ENCODE assay signal across 8 cellular contexts in the genomic region with DNA sequence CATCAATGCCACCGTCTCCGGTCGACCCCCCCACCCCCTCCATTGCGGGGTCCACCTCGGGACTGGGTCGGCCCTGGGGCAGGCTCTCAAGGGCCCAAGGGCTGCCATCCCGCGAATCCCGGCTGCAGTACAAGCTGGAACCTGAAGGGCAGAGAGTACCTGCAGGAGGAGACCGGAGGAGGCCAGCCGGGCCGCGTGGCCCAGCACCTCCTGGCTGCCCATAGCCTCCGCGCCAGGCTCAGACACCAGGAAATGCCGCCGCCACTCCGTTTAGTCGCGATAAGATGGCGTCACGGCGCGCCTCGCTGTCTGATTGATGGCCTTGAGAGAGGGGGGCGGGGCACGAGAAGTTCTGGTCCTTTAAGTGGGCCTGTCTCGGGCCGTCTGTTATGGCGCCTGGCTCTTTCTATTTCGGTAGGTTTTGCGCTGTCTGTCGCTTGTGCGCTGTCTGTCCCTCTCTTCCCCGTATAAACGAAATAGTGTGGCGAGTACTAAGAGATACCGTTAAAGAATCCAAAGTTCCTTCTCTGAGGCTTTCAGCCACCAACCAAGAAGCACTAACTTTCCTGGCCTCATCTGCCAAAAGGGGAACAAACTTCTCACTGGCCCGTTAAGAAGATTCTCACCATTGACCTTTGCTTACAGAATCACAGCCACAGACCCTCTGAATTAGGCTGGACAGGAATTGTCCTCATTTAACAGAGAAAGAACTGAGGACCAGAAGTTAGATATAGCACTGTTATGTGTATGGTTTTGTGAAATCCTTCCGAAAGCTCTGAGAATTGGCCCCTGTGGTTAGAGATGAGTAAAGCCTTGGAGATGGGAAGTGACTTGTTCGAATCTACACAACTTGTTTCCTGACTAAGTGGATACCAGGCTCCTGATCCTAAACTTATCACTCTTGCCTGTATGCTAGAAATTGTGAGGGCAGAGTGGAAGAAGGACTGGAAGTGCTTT. TPM values are rescaled to one million over a fixed set of nuclear protein-coding genes. Genes with fewer than 3 reads are reported as not detected.
DNase-seq lines count a peak whose midpoint lies in the region; ATAC-seq lines count a peak whose summit lies in the region.

A gene with protein sequence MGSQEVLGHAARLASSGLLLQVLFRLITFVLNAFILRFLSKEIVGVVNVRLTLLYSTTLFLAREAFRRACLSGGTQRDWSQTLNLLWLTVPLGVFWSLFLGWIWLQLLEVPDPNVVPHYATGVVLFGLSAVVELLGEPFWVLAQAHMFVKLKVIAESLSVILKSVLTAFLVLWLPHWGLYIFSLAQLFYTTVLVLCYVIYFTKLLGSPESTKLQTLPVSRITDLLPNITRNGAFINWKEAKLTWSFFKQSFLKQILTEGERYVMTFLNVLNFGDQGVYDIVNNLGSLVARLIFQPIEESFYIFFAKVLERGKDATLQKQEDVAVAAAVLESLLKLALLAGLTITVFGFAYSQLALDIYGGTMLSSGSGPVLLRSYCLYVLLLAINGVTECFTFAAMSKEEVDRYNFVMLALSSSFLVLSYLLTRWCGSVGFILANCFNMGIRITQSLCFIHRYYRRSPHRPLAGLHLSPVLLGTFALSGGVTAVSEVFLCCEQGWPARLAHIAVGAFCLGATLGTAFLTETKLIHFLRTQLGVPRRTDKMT (minus strand): TSS at position 257 of the 957 bp plus-strand sequence. CDS start 35 bp downstream, at position 222.

- DNase-seq in Caki2 (ENCODE audit: low read depth), result peak; percentile 88
- DNase-seq in HuH-7 (ENCODE audit: low spot score), result peak; percentile 50
- DNase-seq in OCI-M1 (lab: John Stamatoyannopoulos, UW), result peak; percentile 97
- peak; percentile 96 for DNase-seq in activated T-cell treated with anti-CD3 and anti-CD28 coated beads for 24 hours (ENCODE audit: low read depth)
- DNase-seq in epidermal melanocyte (ENCODE audit: insufficient read length, low spot score), result peak; percentile 85
- DNase-seq in middle frontal gyrus (ENCODE audit: extremely low spot score, low spot score), result peak; percentile 90
- DNase-seq in stimulated activated CD8-positive, alpha-beta memory T cell treated with anti-CD3 and anti-CD28 coated beads, Interleukin-2, amount 100 ng/mL, for 1 hour (ENCODE audit: low read depth in 2 of 2), result peak; percentile 95 to 96

- peak; percentile 79 for ATAC-seq in GM21447 (IDR thresholded peaks at IDR 0.05; ENCODE audit: unreplicated experiment)

- in situ Hi-C loops in Caki2 (cut with HindIII; ENCODE audit: low pct_unique_long_range_greater_than_20kb, low sequenced_read_pairs), result no loop called here

RNA-seq across cellular contexts. Expression of the gene that starts here (rescaled TPM):
- 7.3 and 19.5 TPM in 2 replicates for total RNA-seq in Caki2 (2014; rRNA removed; shearing (Covaris generic); ENCODE audit: low replicate concordance)

Comparison
In these comparisons a context has a peak if more than half of its experiments do, and no peak if none do; other contexts are left out.
1. Peak in every context shown above with its lines: DNase-seq and ATAC-seq.